ENCODE assay signal across 28 cellular contexts in the genomic region with DNA sequence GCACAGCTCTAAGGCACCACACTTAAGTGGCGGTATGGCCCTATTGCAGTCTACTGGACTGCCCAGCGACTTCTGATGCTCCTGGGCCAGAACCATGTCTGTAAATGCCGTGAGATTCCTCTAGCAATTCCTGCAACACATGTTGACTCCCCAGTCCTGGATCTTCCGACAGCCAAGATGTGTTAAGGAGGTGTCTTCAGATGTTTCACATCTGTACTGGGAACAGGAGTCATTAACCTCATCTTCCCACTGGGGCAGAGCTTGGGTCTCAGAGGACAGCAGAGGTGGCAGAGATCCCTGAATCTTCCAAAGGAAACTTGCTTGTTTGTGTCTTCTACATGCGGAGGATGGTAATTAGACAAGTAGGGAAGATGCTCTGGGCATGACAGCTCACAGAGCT. TPM values are rescaled to one million over a fixed set of nuclear protein-coding genes. Genes with fewer than 3 reads are reported as not detected.
DNase-seq lines count a peak whose midpoint lies in the region; ATAC-seq and TF ChIP-seq lines count a peak whose summit lies in the region.
"Had no signal": no experiment of that assay in that cellular context is flagged by ENCODE, and none has a peak within 500 bp of the region (broad histone marks: within the 10 kb centered on the region; RNA-seq: fewer than 3 reads in every experiment).

No MANE protein-coding gene starts in this region.

- no peak for TF ChIP-seq CTCF in brain microvascular endothelial cell (IDR thresholded peaks at IDR 0.05; ENCODE audit: low read depth, low read length, missing control alignments)
- TF ChIP-seq CTCF in mesothelial cell of epicardium (IDR thresholded peaks at IDR 0.05; ENCODE audit: unreplicated experiment): no peak
- TF ChIP-seq CTCF in vagina (IDR thresholded peaks at IDR 0.05): no peak

- no peak overlapping the region for H3K4me3 Mint-ChIP-seq in activated CD4-positive, alpha-beta T cell treated with anti-CD3 and anti-CD28 coated beads, Interleukin-2, amount 10 ng/mL, durations not matched to agents 7 days and 5 days
- no peak overlapping the region for H3K4me3 Mint-ChIP-seq in activated CD4-positive, alpha-beta T cell treated with anti-CD3 and anti-CD28 coated beads, Interleukin-2, amount 10 ng/mL, durations not matched to agents 24 days and 14 days
- H3K4me3 Mint-ChIP-seq in mesothelial cell of epicardium: no peak overlapping the region
- H3K4me3 Mint-ChIP-seq: activated CD4-positive, alpha-beta memory T cell treated with anti-CD3 and anti-CD28 coated beads, Interleukin-2, amount 10 ng/mL, durations not matched to agents 7 days and 5 days; activated T-helper 17 cell treated with anti-CD3 and anti-CD28 coated beads, Interleukin-2, amount 50 U/mL, for 72 hours; CD4-positive, alpha-beta memory T cell; naive thymus-derived CD4-positive, alpha-beta T cell; type B pancreatic cell had no signal

- ATAC-seq in HG03432 (IDR thresholded peaks at IDR 0.05; ENCODE audit: unreplicated experiment): no peak
- ATAC-seq in Right ventricle myocardium inferior: no peak
- no peak for ATAC-seq in GM18867 (IDR thresholded peaks at IDR 0.05; ENCODE audit: unreplicated experiment)
- ATAC-seq: activated T-helper 17 cell treated with anti-CD3 and anti-CD28 coated beads, Interleukin-2, amount 50 U/mL, for 72 hours; naive thymus-derived CD4-positive, alpha-beta T cell; sciatic nerve had no signal

- H3K9me3 ChIP-seq in vagina: no peaks in the 10 kb centered on the region
- H3K9me3 ChIP-seq: HAP-1, prostate gland had no signal

- H3K27ac ChIP-seq in brain microvascular endothelial cell (peak overlapping the region; percentile 60), vagina (peak overlapping the region; percentile 22)
- H3K27ac ChIP-seq: prostate gland had no signal

- no peaks in the 10 kb centered on the region for H3K27me3 Mint-ChIP-seq in activated CD4-positive, alpha-beta T cell treated with anti-CD3 and anti-CD28 coated beads, Interleukin-2, amount 10 ng/mL, durations not matched to agents 7 days and 5 days
- H3K27me3 Mint-ChIP-seq in activated CD4-positive, alpha-beta T cell treated with anti-CD3 and anti-CD28 coated beads, Interleukin-2, amount 10 ng/mL, durations not matched to agents 24 days and 14 days: no peaks in the 10 kb centered on the region
- no peaks in the 10 kb centered on the region for H3K27me3 Mint-ChIP-seq in mesothelial cell of epicardium (ENCODE audit: low read depth)
- H3K27me3 Mint-ChIP-seq: activated CD4-positive, alpha-beta memory T cell treated with anti-CD3 and anti-CD28 coated beads, Interleukin-2, amount 10 ng/mL, durations not matched to agents 7 days and 5 days; activated T-helper 17 cell treated with anti-CD3 and anti-CD28 coated beads, Interleukin-2, amount 50 U/mL, for 72 hours; brain; CD4-positive, alpha-beta memory T cell; naive thymus-derived CD4-positive, alpha-beta T cell; type B pancreatic cell had no signal

- peaks cover 7% of the 10 kb centered on the region for H3K4me1 Mint-ChIP-seq in activated CD4-positive, alpha-beta T cell treated with anti-CD3 and anti-CD28 coated beads, Interleukin-2, amount 10 ng/mL, durations not matched to agents 7 days and 5 days
- peaks cover 4% of the 10 kb centered on the region for H3K4me1 Mint-ChIP-seq in activated CD4-positive, alpha-beta T cell treated with anti-CD3 and anti-CD28 coated beads, Interleukin-2, amount 10 ng/mL, durations not matched to agents 24 days and 14 days
- H3K4me1 Mint-ChIP-seq in mesothelial cell of epicardium: peaks cover 11% of the 10 kb centered on the region
- H3K4me1 Mint-ChIP-seq: CD4-positive, alpha-beta memory T cell had no signal

- peaks cover 3% of the 10 kb centered on the region for H3K4me1 ChIP-seq in vagina
- H3K4me1 ChIP-seq: HAP-1, prostate gland had no signal

- H3K4me3 ChIP-seq in brain microvascular endothelial cell (ENCODE audit: low read depth, low read length) (no peak overlapping the region), vagina (no peak overlapping the region)
- H3K4me3 ChIP-seq: dorsolateral prefrontal cortex, HAP-1, prostate gland had no signal

- H3K9me3 Mint-ChIP-seq in activated CD4-positive, alpha-beta T cell treated with anti-CD3 and anti-CD28 coated beads, Interleukin-2, amount 10 ng/mL, durations not matched to agents 7 days and 5 days: peaks cover 2% of the 10 kb centered on the region
- H3K9me3 Mint-ChIP-seq in activated CD4-positive, alpha-beta T cell treated with anti-CD3 and anti-CD28 coated beads, Interleukin-2, amount 10 ng/mL, durations not matched to agents 24 days and 14 days: no peaks in the 10 kb centered on the region
- no peaks in the 10 kb centered on the region for H3K9me3 Mint-ChIP-seq in mesothelial cell of epicardium
- H3K9me3 Mint-ChIP-seq: activated CD4-positive, alpha-beta memory T cell treated with anti-CD3 and anti-CD28 coated beads, Interleukin-2, amount 10 ng/mL, durations not matched to agents 7 days and 5 days; activated T-helper 17 cell treated with anti-CD3 and anti-CD28 coated beads, Interleukin-2, amount 50 U/mL, for 72 hours; brain; CD4-positive, alpha-beta memory T cell; naive thymus-derived CD4-positive, alpha-beta T cell; type B pancreatic cell had no signal

- POLR2A ChIA-PET in activated CD4-positive, alpha-beta T cell treated with anti-CD3 and anti-CD28 coated beads, Interleukin-2, amount 10 ng/mL, durations not matched to agents 7 days and 5 days (lab: Charles Lee): no interaction called here

- H3K36me3 ChIP-seq in brain microvascular endothelial cell (replicated peaks): peaks cover 4% of the 10 kb centered on the region
- H3K36me3 ChIP-seq in vagina: no peaks in the 10 kb centered on the region
- H3K36me3 ChIP-seq: prostate gland had no signal

- no peak for DNase-seq in activated CD4-positive, alpha-beta T cell treated with anti-CD3 and anti-CD28 coated beads, Interleukin-2, amount 10 ng/mL, durations not matched to agents 7 days and 5 days
- DNase-seq in activated CD4-positive, alpha-beta T cell treated with anti-CD3 and anti-CD28 coated beads, Interleukin-2, amount 10 ng/mL, durations not matched to agents 24 days and 14 days: no peak
- DNase-seq in brain microvascular endothelial cell (no peak), mesothelial cell of epicardium (ENCODE audit: low spot score in 2 of 2, unreplicated experiment in 2 of 2) (no peak), vagina (ENCODE audit: extremely low spot score in 2 of 2) (no peak), Right ventricle myocardium inferior (ENCODE audit: missing footprints) (no peak)
- DNase-seq: 8988T; activated CD4-positive, alpha-beta memory T cell treated with anti-CD3 and anti-CD28 coated beads, Interleukin-2, amount 10 ng/mL, durations not matched to agents 7 days and 5 days; activated CD4-positive, CD25-positive, alpha-beta regulatory T cell treated with anti-CD3 and anti-CD28 coated beads, Interleukin-2, amount 50 U/mL, for 72 hours; activated CD8-positive, alpha-beta memory T cell treated with anti-CD3 and anti-CD28 coated beads, Interleukin-2, amount 50 U/mL, for 48 hours; activated naive CD4-positive, alpha-beta T cell treated with anti-CD3 and anti-CD28 coated beads, Interleukin-2, amount 50 U/mL, for 16 hours; CD4-positive, alpha-beta memory T cell; midbrain; naive thymus-derived CD4-positive, alpha-beta T cell; NCI-H1417; NCI-H2029 treated with DMSO at 0.1 percent for 48 hours; NCI-H2227 treated with DMSO at 0.1 percent for 48 hours; NCI-H526; stimulated activated CD4-positive, alpha-beta T cell treated with anti-CD3 and anti-CD28 coated beads, Interleukin-4, amount 100 ng/mL, for 24 hours had no signal

- no peak for TF ChIP-seq POLR2A in vagina (IDR thresholded peaks at IDR 0.05)

- H3K27me3 ChIP-seq in brain microvascular endothelial cell (replicated peaks) (no peaks in the 10 kb centered on the region), vagina (no peaks in the 10 kb centered on the region)
- H3K27me3 ChIP-seq: dorsolateral prefrontal cortex had no signal

- H3K36me3 Mint-ChIP-seq in activated CD4-positive, alpha-beta T cell treated with anti-CD3 and anti-CD28 coated beads, Interleukin-2, amount 10 ng/mL, durations not matched to agents 7 days and 5 days (ENCODE audit: low read depth): no peaks in the 10 kb centered on the region
- peaks cover 11% of the 10 kb centered on the region for H3K36me3 Mint-ChIP-seq in activated CD4-positive, alpha-beta T cell treated with anti-CD3 and anti-CD28 coated beads, Interleukin-2, amount 10 ng/mL, durations not matched to agents 24 days and 14 days (ENCODE audit: low read depth)
- peaks cover 20% of the 10 kb centered on the region for H3K36me3 Mint-ChIP-seq in mesothelial cell of epicardium

- in situ Hi-C loops in brain microvascular endothelial cell (cut with HindIII; ENCODE audit: low pct_ligation_motif_present, low sequenced_read_pairs): no loop called here

- peak overlapping the region; percentile 20 for H3K27ac Mint-ChIP-seq in activated CD4-positive, alpha-beta T cell treated with anti-CD3 and anti-CD28 coated beads, Interleukin-2, amount 10 ng/mL, durations not matched to agents 7 days and 5 days
- H3K27ac Mint-ChIP-seq in activated CD4-positive, alpha-beta T cell treated with anti-CD3 and anti-CD28 coated beads, Interleukin-2, amount 10 ng/mL, durations not matched to agents 24 days and 14 days: no peak overlapping the region
- H3K27ac Mint-ChIP-seq in mesothelial cell of epicardium: peak overlapping the region; percentile 72
- H3K27ac Mint-ChIP-seq: activated CD4-positive, alpha-beta memory T cell treated with anti-CD3 and anti-CD28 coated beads, Interleukin-2, amount 10 ng/mL, durations not matched to agents 7 days and 5 days; activated T-helper 17 cell treated with anti-CD3 and anti-CD28 coated beads, Interleukin-2, amount 50 U/mL, for 72 hours; type B pancreatic cell had no signal

- intact Hi-C loops in activated CD4-positive, alpha-beta T cell treated with anti-CD3 and anti-CD28 coated beads, Interleukin-2, amount 10 ng/mL, durations not matched to agents 24 days and 14 days (cut with micrococcal nuclease): no loop called here
- intact Hi-C loops in vagina (cut with DNase I): no loop called here
- intact Hi-C loops in Right ventricle myocardium inferior (cut with DNase I): no loop called here

- CTCF ChIA-PET in activated CD4-positive, alpha-beta T cell treated with anti-CD3 and anti-CD28 coated beads, Interleukin-2, amount 10 ng/mL, durations not matched to agents 7 days and 5 days (lab: Charles Lee): interaction anchor here (0.6 to 4.6 kb wide), 4 partner anchors 8 to 845 kb away, joined by 4 to 26 read pairs (median 6); partner anchors contain the start of genes RHOF and TMEM120B

RNA-seq across cellular contexts. Expression of gene TMEM120B, which starts 8.2 kb away (rescaled TPM):
- total RNA-seq in activated CD4-positive, alpha-beta T cell treated with anti-CD3 and anti-CD28 coated beads, Interleukin-2, amount 10 ng/mL, durations not matched to agents 7 days and 5 days: 1 to 10 TPM; 5.8 to 6.0 TPM
- 17.1 and 18.4 TPM in 2 replicates for total RNA-seq in activated CD4-positive, alpha-beta T cell treated with anti-CD3 and anti-CD28 coated beads, Interleukin-2, amount 10 ng/mL, durations not matched to agents 24 days and 14 days
- total RNA-seq in mesothelial cell of epicardium (22.3 to 22.8 TPM (median 22.4 TPM) in 3 replicates), vagina (3.9 TPM), Right ventricle myocardium inferior (10.3 TPM)

RNA-seq across cellular contexts. Expression of gene MORN3, which starts 51.3 kb away (rescaled TPM):
- total RNA-seq in activated CD4-positive, alpha-beta T cell treated with anti-CD3 and anti-CD28 coated beads, Interleukin-2, amount 10 ng/mL, durations not matched to agents 7 days and 5 days: 1 to 10 TPM; 3.0 to 3.5 TPM
- total RNA-seq in activated CD4-positive, alpha-beta T cell treated with anti-CD3 and anti-CD28 coated beads, Interleukin-2, amount 10 ng/mL, durations not matched to agents 24 days and 14 days: 0.26 and 1.0 TPM in 2 replicates
- 0.69 to 1.2 TPM (median 0.99 TPM) in 3 replicates for total RNA-seq in mesothelial cell of epicardium
- not detected for total RNA-seq in vagina
- 0.11 TPM for total RNA-seq in Right ventricle myocardium inferior
